Comparison of ENCODE assay signal across 9 cellular contexts in genomic region chr2:37827911-37828411, GRCh38.
DNase-seq lines count a peak whose midpoint lies in the region; ATAC-seq and TF ChIP-seq lines count a peak whose summit lies in the region.
"Had no signal": no experiment of that assay in that cellular context is flagged by ENCODE, and none has a peak within 500 bp of the region (broad histone marks: within the 10 kb centered on the region; RNA-seq: fewer than 3 reads in every experiment).

No MANE protein-coding gene starts in this region.

- H3K36me3 ChIP-seq in prostate gland (no peaks in the 10 kb centered on the region), GM23338 (ENCODE audit: insufficient read depth) (no peaks in the 10 kb centered on the region), Peyer's patch (no peaks in the 10 kb centered on the region)

- no peaks in the 10 kb centered on the region for H3K27me3 ChIP-seq in prostate gland (replicated peaks; ENCODE audit: insufficient read depth)
- H3K27me3 ChIP-seq in GM23338 (ENCODE audit: insufficient read depth), result no peaks in the 10 kb centered on the region
- no peaks in the 10 kb centered on the region for H3K27me3 ChIP-seq in Peyer's patch

- H3K27ac Mint-ChIP-seq in GM23338, result no peak overlapping the region

- WGBS in prostate gland, result 50% methylated on average over 5 of the region's 5 CpGs

- no peak overlapping the region for H3K4me2 ChIP-seq in GM23338

- intact Hi-C loops in prostate gland (cut with DNase I), result no loop called here

- no peaks in the 10 kb centered on the region for H4K20me1 ChIP-seq in GM23338 (replicated peaks; ENCODE audit: insufficient read depth)

- H3K27ac ChIP-seq in prostate gland, result peak overlapping the region; percentile 15 to 61
- no peak overlapping the region for H3K27ac ChIP-seq in GM23338 (ENCODE audit: low read depth)
- H3K27ac ChIP-seq in Peyer's patch, result no peak overlapping the region

- H3K27me3 Mint-ChIP-seq in GM23338 (ENCODE audit: insufficient read depth, low read depth, poor library complexity), result peaks cover 2% of the 10 kb centered on the region

- H3K4me1 ChIP-seq in prostate gland (replicated peaks) (no peaks in the 10 kb centered on the region), GM23338 (ENCODE audit: insufficient read depth) (no peaks in the 10 kb centered on the region), Peyer's patch (no peaks in the 10 kb centered on the region)

- peaks cover 4% of the 10 kb centered on the region; the same call in 1 of the 2 replicates for H3K9me2 ChIP-seq in GM23338 (ENCODE audit: insufficient read depth)

- H3K9me3 Mint-ChIP-seq in GM23338, result no peaks in the 10 kb centered on the region

- DNase-seq in GM04503 (ENCODE audit: low read depth) (peak; percentile 92), NCI-H2196 (lab: John Stamatoyannopoulos, UW; ENCODE audit: unreplicated experiment) (peak; percentile 25), fibroblast of gingiva (ENCODE audit: low read depth) (peak; percentile 69), prostate gland (ENCODE audit: low spot score) (no peak), NCI-H526 treated with DMSO at 0.1 percent for 48 hours (lab: John Stamatoyannopoulos, UW) (no peak), GM23338 (ENCODE audit: low spot score) (no peak), Peyer's patch (no peak)
- DNase-seq: NCI-H1092 treated with DMSO at 0.1 percent for 48 hours had no signal

- no peak overlapping the region for H2AFZ ChIP-seq in GM23338

- no peak overlapping the region for H3K4me3 ChIP-seq in prostate gland
- no peak overlapping the region for H3K4me3 ChIP-seq in GM23338
- H3K4me3 ChIP-seq in Peyer's patch, result no peak overlapping the region

- no peaks in the 10 kb centered on the region for H3K36me3 Mint-ChIP-seq in GM23338 (ENCODE audit: low read depth)

- H3K79me2 ChIP-seq in GM23338 (replicated peaks; ENCODE audit: insufficient read depth), result no peaks in the 10 kb centered on the region

- TF ChIP-seq CTCF in prostate gland (IDR thresholded peaks at IDR 0.05) (no peak), GM23338 (conservative IDR thresholded peaks at IDR 0.05; ENCODE audit: low read depth in 2 of 2) (no peak), Peyer's patch (IDR thresholded peaks at IDR 0.05) (no peak)

- no peaks in the 10 kb centered on the region for H3K9me3 ChIP-seq in prostate gland
- no peaks in the 10 kb centered on the region for H3K9me3 ChIP-seq in Peyer's patch

- TF ChIP-seq POLR2A in prostate gland (IDR thresholded peaks at IDR 0.05), result no peak
- no peak for TF ChIP-seq POLR2A in Peyer's patch (IDR thresholded peaks at IDR 0.05)

- H3F3A ChIP-seq in GM23338 (replicated peaks; ENCODE audit: low read depth), result no peaks in the 10 kb centered on the region

- peaks cover 2% of the 10 kb centered on the region; the same call in 2 of the 3 replicates for H3K4me1 Mint-ChIP-seq in GM23338

- no peak overlapping the region for H3K4me3 Mint-ChIP-seq in GM23338

- no peak for ATAC-seq in GM23338
- ATAC-seq in GM18907 (IDR thresholded peaks at IDR 0.05; ENCODE audit: unreplicated experiment), result no peak

TF ChIP-seq in GM23338, 12 proteins besides CTCF, POLR2A, EP300 and RAD21:
- TF ChIP-seq CREB1 (CRISPR knock-in tag; IDR thresholded peaks at IDR 0.05; ENCODE audit: low read depth), result no peak
- no peak for TF ChIP-seq STAT1 (IDR thresholded peaks at IDR 0.05; ENCODE audit: unreplicated experiment)
- TF ChIP-seq, protein P1, sequence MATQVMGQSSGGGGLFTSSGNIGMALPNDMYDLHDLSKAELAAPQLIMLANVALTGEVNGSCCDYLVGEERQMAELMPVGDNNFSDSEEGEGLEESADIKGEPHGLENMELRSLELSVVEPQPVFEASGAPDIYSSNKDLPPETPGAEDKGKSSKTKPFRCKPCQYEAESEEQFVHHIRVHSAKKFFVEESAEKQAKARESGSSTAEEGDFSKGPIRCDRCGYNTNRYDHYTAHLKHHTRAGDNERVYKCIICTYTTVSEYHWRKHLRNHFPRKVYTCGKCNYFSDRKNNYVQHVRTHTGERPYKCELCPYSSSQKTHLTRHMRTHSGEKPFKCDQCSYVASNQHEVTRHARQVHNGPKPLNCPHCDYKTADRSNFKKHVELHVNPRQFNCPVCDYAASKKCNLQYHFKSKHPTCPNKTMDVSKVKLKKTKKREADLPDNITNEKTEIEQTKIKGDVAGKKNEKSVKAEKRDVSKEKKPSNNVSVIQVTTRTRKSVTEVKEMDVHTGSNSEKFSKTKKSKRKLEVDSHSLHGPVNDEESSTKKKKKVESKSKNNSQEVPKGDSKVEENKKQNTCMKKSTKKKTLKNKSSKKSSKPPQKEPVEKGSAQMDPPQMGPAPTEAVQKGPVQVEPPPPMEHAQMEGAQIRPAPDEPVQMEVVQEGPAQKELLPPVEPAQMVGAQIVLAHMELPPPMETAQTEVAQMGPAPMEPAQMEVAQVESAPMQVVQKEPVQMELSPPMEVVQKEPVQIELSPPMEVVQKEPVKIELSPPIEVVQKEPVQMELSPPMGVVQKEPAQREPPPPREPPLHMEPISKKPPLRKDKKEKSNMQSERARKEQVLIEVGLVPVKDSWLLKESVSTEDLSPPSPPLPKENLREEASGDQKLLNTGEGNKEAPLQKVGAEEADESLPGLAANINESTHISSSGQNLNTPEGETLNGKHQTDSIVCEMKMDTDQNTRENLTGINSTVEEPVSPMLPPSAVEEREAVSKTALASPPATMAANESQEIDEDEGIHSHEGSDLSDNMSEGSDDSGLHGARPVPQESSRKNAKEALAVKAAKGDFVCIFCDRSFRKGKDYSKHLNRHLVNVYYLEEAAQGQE (IDR thresholded peaks at IDR 0.05; ENCODE audit: unreplicated experiment), result no peak
- TF ChIP-seq, protein P2, sequence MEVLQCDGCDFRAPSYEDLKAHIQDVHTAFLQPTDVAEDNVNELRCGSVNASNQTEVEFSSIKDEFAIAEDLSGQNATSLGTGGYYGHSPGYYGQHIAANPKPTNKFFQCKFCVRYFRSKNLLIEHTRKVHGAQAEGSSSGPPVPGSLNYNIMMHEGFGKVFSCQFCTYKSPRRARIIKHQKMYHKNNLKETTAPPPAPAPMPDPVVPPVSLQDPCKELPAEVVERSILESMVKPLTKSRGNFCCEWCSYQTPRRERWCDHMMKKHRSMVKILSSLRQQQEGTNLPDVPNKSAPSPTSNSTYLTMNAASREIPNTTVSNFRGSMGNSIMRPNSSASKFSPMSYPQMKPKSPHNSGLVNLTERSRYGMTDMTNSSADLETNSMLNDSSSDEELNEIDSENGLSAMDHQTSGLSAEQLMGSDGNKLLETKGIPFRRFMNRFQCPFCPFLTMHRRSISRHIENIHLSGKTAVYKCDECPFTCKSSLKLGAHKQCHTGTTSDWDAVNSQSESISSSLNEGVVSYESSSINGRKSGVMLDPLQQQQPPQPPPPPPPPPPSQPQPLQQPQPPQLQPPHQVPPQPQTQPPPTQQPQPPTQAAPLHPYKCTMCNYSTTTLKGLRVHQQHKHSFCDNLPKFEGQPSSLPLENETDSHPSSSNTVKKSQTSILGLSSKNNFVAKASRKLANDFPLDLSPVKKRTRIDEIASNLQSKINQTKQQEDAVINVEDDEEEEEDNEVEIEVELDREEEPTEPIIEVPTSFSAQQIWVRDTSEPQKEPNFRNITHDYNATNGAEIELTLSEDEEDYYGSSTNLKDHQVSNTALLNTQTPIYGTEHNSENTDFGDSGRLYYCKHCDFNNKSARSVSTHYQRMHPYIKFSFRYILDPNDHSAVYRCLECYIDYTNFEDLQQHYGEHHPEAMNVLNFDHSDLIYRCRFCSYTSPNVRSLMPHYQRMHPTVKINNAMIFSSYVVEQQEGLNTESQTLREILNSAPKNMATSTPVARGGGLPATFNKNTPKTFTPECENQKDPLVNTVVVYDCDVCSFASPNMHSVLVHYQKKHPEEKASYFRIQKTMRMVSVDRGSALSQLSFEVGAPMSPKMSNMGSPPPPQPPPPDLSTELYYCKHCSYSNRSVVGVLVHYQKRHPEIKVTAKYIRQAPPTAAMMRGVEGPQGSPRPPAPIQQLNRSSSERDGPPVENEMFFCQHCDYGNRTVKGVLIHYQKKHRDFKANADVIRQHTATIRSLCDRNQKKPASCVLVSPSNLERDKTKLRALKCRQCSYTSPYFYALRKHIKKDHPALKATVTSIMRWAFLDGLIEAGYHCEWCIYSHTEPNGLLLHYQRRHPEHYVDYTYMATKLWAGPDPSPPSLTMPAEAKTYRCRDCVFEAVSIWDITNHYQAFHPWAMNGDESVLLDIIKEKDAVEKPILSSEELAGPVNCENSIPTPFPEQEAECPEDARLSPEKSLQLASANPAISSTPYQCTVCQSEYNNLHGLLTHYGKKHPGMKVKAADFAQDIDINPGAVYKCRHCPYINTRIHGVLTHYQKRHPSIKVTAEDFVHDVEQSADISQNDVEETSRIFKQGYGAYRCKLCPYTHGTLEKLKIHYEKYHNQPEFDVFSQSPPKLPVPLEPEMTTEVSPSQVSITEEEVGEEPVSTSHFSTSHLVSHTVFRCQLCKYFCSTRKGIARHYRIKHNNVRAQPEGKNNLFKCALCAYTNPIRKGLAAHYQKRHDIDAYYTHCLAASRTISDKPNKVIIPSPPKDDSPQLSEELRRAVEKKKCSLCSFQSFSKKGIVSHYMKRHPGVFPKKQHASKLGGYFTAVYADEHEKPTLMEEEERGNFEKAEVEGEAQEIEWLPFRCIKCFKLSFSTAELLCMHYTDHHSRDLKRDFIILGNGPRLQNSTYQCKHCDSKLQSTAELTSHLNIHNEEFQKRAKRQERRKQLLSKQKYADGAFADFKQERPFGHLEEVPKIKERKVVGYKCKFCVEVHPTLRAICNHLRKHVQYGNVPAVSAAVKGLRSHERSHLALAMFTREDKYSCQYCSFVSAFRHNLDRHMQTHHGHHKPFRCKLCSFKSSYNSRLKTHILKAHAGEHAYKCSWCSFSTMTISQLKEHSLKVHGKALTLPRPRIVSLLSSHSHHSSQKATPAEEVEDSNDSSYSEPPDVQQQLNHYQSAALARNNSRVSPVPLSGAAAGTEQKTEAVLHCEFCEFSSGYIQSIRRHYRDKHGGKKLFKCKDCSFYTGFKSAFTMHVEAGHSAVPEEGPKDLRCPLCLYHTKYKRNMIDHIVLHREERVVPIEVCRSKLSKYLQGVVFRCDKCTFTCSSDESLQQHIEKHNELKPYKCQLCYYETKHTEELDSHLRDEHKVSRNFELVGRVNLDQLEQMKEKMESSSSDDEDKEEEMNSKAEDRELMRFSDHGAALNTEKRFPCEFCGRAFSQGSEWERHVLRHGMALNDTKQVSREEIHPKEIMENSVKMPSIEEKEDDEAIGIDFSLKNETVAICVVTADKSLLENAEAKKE (CRISPR knock-in tag; IDR thresholded peaks at IDR 0.05), result no peak
- no peak for TF ChIP-seq POLR2AphosphoS5 (IDR thresholded peaks at IDR 0.05; ENCODE audit: low read depth)
- TF ChIP-seq ZNF114 (CRISPR knock-in tag; IDR thresholded peaks at IDR 0.05), result no peak
TF ChIP-seq in GM23338: peak in this region for 0.

Comparison
In these comparisons a context has a peak if more than half of its experiments do, and no peak if none do; other contexts are left out.
1. DNase-seq: peak in GM04503 (single experiment), NCI-H2196 (single experiment) and fibroblast of gingiva (single experiment); none in prostate gland (single experiment), NCI-H526 treated with DMSO at 0.1 percent for 48 hours (single experiment), GM23338 (single experiment) and Peyer's patch (0 of 3).
2. H3K27ac ChIP-seq: peak in prostate gland (2 of 2); none in GM23338 (single experiment) and Peyer's patch (0 of 4).